Comparison of ENCODE assay signal across 24 cellular contexts in genomic region chr16:5027575-5028235, GRCh38. TPM values are rescaled to one million over a fixed set of nuclear protein-coding genes. Genes with fewer than 3 reads are reported as not detected.
DNase-seq lines count a peak whose midpoint lies in the region; ATAC-seq and TF ChIP-seq lines count a peak whose summit lies in the region.
"Had no signal": no experiment of that assay in that cellular context is flagged by ENCODE, and none has a peak within 500 bp of the region (broad histone marks: within the 10 kb centered on the region; RNA-seq: fewer than 3 reads in every experiment).

No MANE protein-coding gene starts in this region.

- TF ChIP-seq CTCF in hepatocyte (IDR thresholded peaks at IDR 0.05; ENCODE audit: poor library complexity) (no peak), osteoblast (IDR thresholded peaks at IDR 0.05; ENCODE audit: extremely low read depth, low read depth, low read length) (no peak), GM13976 (IDR thresholded peaks at IDR 0.05; ENCODE audit: borderline replicate concordance, control extremely low read depth, extremely low read depth, insufficient read depth, missing control alignments) (no peak)

- H3K4me2 ChIP-seq in hepatocyte (no peak overlapping the region), osteoblast (ENCODE audit: insufficient read depth, low read length) (no peak overlapping the region)
- H3K4me2 ChIP-seq: BLaER1, KMS-11, PC-9 had no signal

- H3K27ac ChIP-seq in hepatocyte = no peak overlapping the region
- H3K27ac ChIP-seq in osteoblast (ENCODE audit: low read depth, low read length) = no peak overlapping the region
- H3K27ac ChIP-seq: BLaER1, GM23248, KMS-11, PC-9, SJSA1 had no signal

- no peaks in the 10 kb centered on the region for H3K27me3 Mint-ChIP-seq in stimulated activated naive CD8-positive, alpha-beta T cell treated with anti-CD3 and anti-CD28 coated beads, Interleukin-15, amount 100 ng/mL, for 72 hours
- H3K27me3 Mint-ChIP-seq: CD4-positive, CD25-positive, alpha-beta regulatory T cell had no signal

- H3K36me3 ChIP-seq in hepatocyte (replicated peaks; ENCODE audit: insufficient read depth, low read depth) = no peaks in the 10 kb centered on the region
- no peaks in the 10 kb centered on the region for H3K36me3 ChIP-seq in osteoblast (ENCODE audit: insufficient read depth, low read length)
- H3K36me3 ChIP-seq: HAP-1, SJSA1 had no signal

- in situ Hi-C loops in GM13976 (cut with MboI; ENCODE audit: low sequenced_read_pairs, unreplicated experiment) = no loop called here

- no peak overlapping the region for H2AFZ ChIP-seq in hepatocyte
- H2AFZ ChIP-seq in osteoblast (ENCODE audit: low read length) = no peak overlapping the region
- H2AFZ ChIP-seq: GM23248, PC-9 had no signal

- 94% methylated on average over 18 of the region's 32 CpGs for WGBS in hepatocyte (ENCODE audit: low lambda C conversion rate, missing lambda C conversion rate)

- peaks cover 8% of the 10 kb centered on the region for H3K79me2 ChIP-seq in hepatocyte
- H3K79me2 ChIP-seq in osteoblast (ENCODE audit: insufficient read depth, low read length) = no peaks in the 10 kb centered on the region

- ATAC-seq in stimulated activated naive CD8-positive, alpha-beta T cell treated with anti-CD3 and anti-CD28 coated beads, Interleukin-15, amount 100 ng/mL, for 72 hours = peak; percentile 21
- no peak for ATAC-seq in stimulated activated naive CD8-positive, alpha-beta T cell treated with anti-CD3 and anti-CD28 coated beads, Interleukin-15, Interleukin-2, amounts not matched to agents 100 U/mL and 50 U/mL, for 24 hours

- H4K20me1 ChIP-seq in hepatocyte (ENCODE audit: insufficient read depth, poor library complexity, severe bottlenecking) (no peaks in the 10 kb centered on the region), osteoblast (ENCODE audit: insufficient read depth, low read length) (no peaks in the 10 kb centered on the region)
- H4K20me1 ChIP-seq: BLaER1 had no signal

- H3K9me3 ChIP-seq in hepatocyte (ENCODE audit: low read depth) = no peaks in the 10 kb centered on the region
- no peaks in the 10 kb centered on the region for H3K9me3 ChIP-seq in osteoblast (ENCODE audit: low read depth, low read length)
- H3K9me3 ChIP-seq: BLaER1, HAP-1, SJSA1 had no signal

- H3K9me2 ChIP-seq in hepatocyte (replicated peaks; ENCODE audit: insufficient read depth) = no peaks in the 10 kb centered on the region

- no peak for DNase-seq in stimulated activated naive CD8-positive, alpha-beta T cell treated with anti-CD3 and anti-CD28 coated beads, Interleukin-15, amount 100 ng/mL, for 72 hours
- DNase-seq in stimulated activated naive CD8-positive, alpha-beta T cell treated with anti-CD3 and anti-CD28 coated beads, Interleukin-15, Interleukin-2, amounts not matched to agents 100 U/mL and 50 U/mL, for 24 hours = no peak
- DNase-seq in hepatocyte (ENCODE audit: low spot score) (peak; percentile 2), osteoblast (ENCODE audit: insufficient read length, low spot score, missing footprints) (peak; percentile 72), cortex of kidney (lab: John Stamatoyannopoulos, UW) (no peak), NCI-H146 (lab: John Stamatoyannopoulos, UW) (no peak), GM13976 (ENCODE audit: low spot score) (no peak)
- DNase-seq: 8988T; ACHN; CD4-positive, CD25-positive, alpha-beta regulatory T cell; GM23248; HFFc6; MM.1S; NCI-H1694; NCI-H2029 treated with DMSO at 0.1 percent for 48 hours; NCI-H526 treated with DMSO at 0.1 percent for 48 hours; PC-9; Right ventricle myocardium superior had no signal

- peak overlapping the region in 1 of 2 donors; percentile 67 for H3K27ac Mint-ChIP-seq in stimulated activated naive CD8-positive, alpha-beta T cell treated with anti-CD3 and anti-CD28 coated beads, Interleukin-15, amount 100 ng/mL, for 72 hours
- H3K27ac Mint-ChIP-seq: CD4-positive, CD25-positive, alpha-beta regulatory T cell; HFFc6 had no signal

- no peaks in the 10 kb centered on the region for H3K9me3 Mint-ChIP-seq in stimulated activated naive CD8-positive, alpha-beta T cell treated with anti-CD3 and anti-CD28 coated beads, Interleukin-15, amount 100 ng/mL, for 72 hours
- H3K9me3 Mint-ChIP-seq: CD4-positive, CD25-positive, alpha-beta regulatory T cell; HFFc6 had no signal

- no peaks in the 10 kb centered on the region for H3K4me1 ChIP-seq in hepatocyte (ENCODE audit: insufficient read depth)
- H3K4me1 ChIP-seq in osteoblast (ENCODE audit: insufficient read depth, low read length) = peaks cover 1% of the 10 kb centered on the region

- H3K27me3 ChIP-seq in hepatocyte (no peaks in the 10 kb centered on the region), osteoblast (ENCODE audit: insufficient read depth, low read length) (no peaks in the 10 kb centered on the region)
- H3K27me3 ChIP-seq: BLaER1, SJSA1 had no signal

- H3K4me1 Mint-ChIP-seq in stimulated activated naive CD8-positive, alpha-beta T cell treated with anti-CD3 and anti-CD28 coated beads, Interleukin-15, amount 100 ng/mL, for 72 hours = peaks cover 12% of the 10 kb centered on the region

- no peak overlapping the region for H3K4me3 Mint-ChIP-seq in stimulated activated naive CD8-positive, alpha-beta T cell treated with anti-CD3 and anti-CD28 coated beads, Interleukin-15, amount 100 ng/mL, for 72 hours
- H3K4me3 Mint-ChIP-seq: HFFc6 had no signal

- H3K4me3 ChIP-seq in hepatocyte (no peak overlapping the region), osteoblast (ENCODE audit: insufficient read depth, low read length) (no peak overlapping the region)
- H3K4me3 ChIP-seq: BLaER1, GM23248, HAP-1, PC-9, SJSA1 had no signal

RNA-seq across cellular contexts. Expression of gene NAGPA, which starts 6.0 kb away (rescaled TPM):
- total RNA-seq in hepatocyte (30.5 and 32.2 TPM in 2 replicates), osteoblast (29.8 and 40.2 TPM in 2 replicates)
- 33.7 and 35.7 TPM in 2 replicates for polyA plus RNA-seq in hepatocyte

RNA-seq across cellular contexts. Expression of gene C16orf89, which starts 38.1 kb away (rescaled TPM):
- total RNA-seq in hepatocyte (1.1 and 4.5 TPM in 2 replicates), osteoblast (0.59 TPM in 1 of 2 replicates, not detected in the other)
- polyA plus RNA-seq in hepatocyte = 2.0 and 3.8 TPM in 2 replicates
- total RNA-seq: CD4-positive, CD25-positive, alpha-beta regulatory T cell; GM23248; HFFc6; NCI-H460; PC-9; RPMI7951; SJSA1 had no signal
- polyA plus RNA-seq: CD4-positive, CD25-positive, alpha-beta regulatory T cell; GM23248 had no signal

RNA-seq across cellular contexts. Expression of gene ALG1, which starts 43.9 kb away (rescaled TPM):
- total RNA-seq in hepatocyte (37.9 and 63.6 TPM in 2 replicates), osteoblast (43.3 and 43.4 TPM in 2 replicates)
- 45.5 and 51.9 TPM in 2 replicates for polyA plus RNA-seq in hepatocyte

Comparison
In these comparisons a context has a peak if more than half of its experiments do, and no peak if none do; other contexts are left out.
1. DNase-seq: peak in hepatocyte (single experiment) and osteoblast (single experiment); none in stimulated activated naive CD8-positive, alpha-beta T cell treated with anti-CD3 and anti-CD28 coated beads, Interleukin-15, amount 100 ng/mL, for 72 hours (0 of 2), stimulated activated naive CD8-positive, alpha-beta T cell treated with anti-CD3 and anti-CD28 coated beads, Interleukin-15, Interleukin-2, amounts not matched to agents 100 U/mL and 50 U/mL, for 24 hours (single experiment), cortex of kidney (single experiment), NCI-H146 (single experiment) and GM13976 (single experiment).